Comparison of ENCODE assay signal across 9 cellular contexts in the genomic region with DNA sequence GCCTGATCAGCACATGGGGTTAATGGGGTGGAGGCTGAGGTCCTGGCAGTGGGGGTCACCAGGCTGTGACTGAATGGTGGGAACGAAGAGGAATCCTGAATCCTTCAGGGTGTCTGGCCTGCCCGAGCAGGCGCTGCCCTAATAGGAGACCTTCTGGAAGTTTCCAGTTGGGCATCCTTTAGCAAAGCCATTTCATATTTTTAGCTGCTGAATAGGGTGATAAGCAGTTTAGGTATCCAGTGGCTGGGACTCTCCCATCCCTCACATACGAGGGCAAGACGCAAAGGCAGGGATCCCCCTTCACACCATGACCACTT.
A peak's percentile ranks its signal among the peaks of the same experiment; 100 is the strongest.
DNase-seq lines count a peak whose midpoint lies in the region; ATAC-seq, FAIRE-seq and TF ChIP-seq lines count a peak whose summit lies in the region.
"Had no signal": no experiment of that assay in that cellular context is flagged by ENCODE, and none has a peak within 500 bp of the region (broad histone marks: within the 10 kb centered on the region; RNA-seq: fewer than 3 reads in every experiment).

No MANE protein-coding gene starts in this region.

- no peaks in the 10 kb centered on the region for H3K36me3 Mint-ChIP-seq in activated naive CD4-positive, alpha-beta T cell treated with anti-CD3 and anti-CD28 coated beads for 36 hours (ENCODE audit: low read depth)

- TF ChIP-seq EP300 in H1 (IDR thresholded peaks at IDR 0.05; ENCODE audit: borderline replicate concordance in 1 of 2, low read depth in 2 of 2, low read length in 2 of 2) (no peak), stomach (IDR thresholded peaks at IDR 0.05) (no peak)

- no peaks in the 10 kb centered on the region for H3K27me3 ChIP-seq in OCI-LY1 (ENCODE audit: insufficient read depth, low read length)
- peaks cover 7 to 37% (median 32%) of the 10 kb centered on the region in 4 experiments for H3K27me3 ChIP-seq in H1 (replicated peaks in 1 of 4; ENCODE audit: control insufficient read depth in 3 of 4, extremely low read depth in 1 of 4, insufficient read depth in 3 of 4, low read length in 3 of 4)
- H3K27me3 ChIP-seq in stomach = peaks cover 0 to 32% (median 0%) of the 10 kb centered on the region in 3 donors

- H3K27ac ChIP-seq in OCI-LY1 (ENCODE audit: low read depth, low read length, poor library complexity, severe bottlenecking) (peak overlapping the region; percentile 14), H1 (ENCODE audit: low read depth, low read length) (no peak overlapping the region), stomach (peak overlapping the region in 4 of 5 donors; percentile 36 to 63 (median 50))

- POLR2A ChIA-PET in H1 (lab: Charles Lee; ENCODE audit: partially characterized antibody) = interaction anchor here (0.6 to 0.7 kb wide), 2 partner anchors 11 to 52 kb away, joined by 3 read pairs; no protein-coding TSS in a partner anchor

- H2BK5ac ChIP-seq in H1 (ENCODE audit: low read depth, low read length) = peak overlapping the region; percentile 0; the same call in 1 of the 2 replicates

- DNase-seq in activated naive CD4-positive, alpha-beta T cell treated with anti-CD3 and anti-CD28 coated beads for 36 hours = no peak
- DNase-seq in activated naive CD4-positive, alpha-beta T cell (lab: John Stamatoyannopoulos, UW) = no peak
- no peak for DNase-seq in H1 (ENCODE audit: low read depth in 1 of 2, low spot score in 2 of 2)
- no peak for DNase-seq in stomach
- DNase-seq in DMS153 (lab: John Stamatoyannopoulos, UW) = no peak
- DNase-seq: NCI-H2107 had no signal

- no peak overlapping the region for H3K18ac ChIP-seq in H1 (ENCODE audit: extremely low read depth, low read length)

- 81% methylated on average over 5 of the region's 5 CpGs; no CpG with 5 or more reads in 1 of the 2 experiments for WGBS in H1 (ENCODE audit: extremely low coverage in 1 of 2, insufficient coverage in 1 of 2, insufficient read length in 1 of 2, insufficient replicate concordance in 2 of 2, low coverage in 1 of 2, low lambda C conversion rate in 2 of 2, missing lambda C conversion rate in 1 of 2), 2 experiments
- 73 to 94% (median 85%) methylated on average over 5 of the region's 5 CpGs for WGBS in stomach, 5 donors

- ATAC-seq in HG03196 (IDR thresholded peaks at IDR 0.05; ENCODE audit: unreplicated experiment) (no peak), GM18519 (IDR thresholded peaks at IDR 0.05; ENCODE audit: low FRiP score, unreplicated experiment) (no peak)

- H3K27ac Mint-ChIP-seq in activated naive CD4-positive, alpha-beta T cell treated with anti-CD3 and anti-CD28 coated beads for 36 hours = no peak overlapping the region

- H3K56ac ChIP-seq in H1 (replicated peaks; ENCODE audit: insufficient read length, low read depth, low read length) = no peak overlapping the region

- peak overlapping the region; percentile 68; the same call in 1 of the 2 replicates for H2BK12ac ChIP-seq in H1 (ENCODE audit: low read depth, low read length)

- no peaks in the 10 kb centered on the region for H3K9me3 Mint-ChIP-seq in activated naive CD4-positive, alpha-beta T cell treated with anti-CD3 and anti-CD28 coated beads for 36 hours

- H3K23ac ChIP-seq in H1 (ENCODE audit: insufficient read length) = no peak overlapping the region

- TF ChIP-seq CTCF in OCI-LY1 (IDR thresholded peaks at IDR 0.05; ENCODE audit: low read length) (no peak), H1 (IDR thresholded peaks at IDR 0.05; ENCODE audit: control extremely low read depth in 1 of 3, insufficient read depth in 1 of 3, low read depth in 1 of 3, low read length in 3 of 3) (no peak), stomach (IDR thresholded peaks at IDR 0.05) (no peak)

- no peak overlapping the region for H4K91ac ChIP-seq in H1 (replicated peaks; ENCODE audit: insufficient read length, low read length)

- H4K5ac ChIP-seq in H1 (ENCODE audit: insufficient read length, low read depth, low read length) = no peak overlapping the region

- intact Hi-C loops in activated naive CD4-positive, alpha-beta T cell treated with anti-CD3 and anti-CD28 coated beads for 36 hours (cut with micrococcal nuclease) = loop anchor here (1.0 to 10.0 kb wide), 5 partner anchors 18 to 639 kb away; a partner anchor contains a TSS
- intact Hi-C loops in stomach (cut with DNase I; ENCODE audit: low total_unique reads) = no loop called here

- H2BK15ac ChIP-seq in H1 (ENCODE audit: low read length) = 0 out of 2 replicates have a peak overlapping the region, but pooled peaks have one; percentile 72

- H4K20me1 ChIP-seq in OCI-LY1 (ENCODE audit: insufficient read depth, low read length) = no peaks in the 10 kb centered on the region
- peaks cover 0 to 4% of the 10 kb centered on the region in 2 experiments for H4K20me1 ChIP-seq in H1 (replicated peaks in 1 of 2; ENCODE audit: control insufficient read depth in 1 of 2, insufficient read depth in 2 of 2, low read length in 2 of 2)

- H3K9ac ChIP-seq in OCI-LY1 (ENCODE audit: low read length) = no peak overlapping the region; the same call in 1 of the 2 replicates
- no peak overlapping the region; a peak in 1 of 7 replicates for H3K9ac ChIP-seq in H1 (replicated peaks in 1 of 4; ENCODE audit: extremely low read depth in 1 of 4, low read depth in 3 of 4, low read length in 3 of 4)

- H2AFZ ChIP-seq in OCI-LY1 (ENCODE audit: low read length) = no peak overlapping the region
- no peak overlapping the region for H2AFZ ChIP-seq in H1 (ENCODE audit: low read length)

- peaks cover 35% of the 10 kb centered on the region for H3K4me1 ChIP-seq in OCI-LY1 (ENCODE audit: insufficient read depth, low read length, severe bottlenecking)
- peaks cover 3 to 21% (median 14%) of the 10 kb centered on the region in 4 experiments for H3K4me1 ChIP-seq in H1 (replicated peaks in 1 of 4; ENCODE audit: control insufficient read depth in 3 of 4, insufficient read depth in 4 of 4, low read length in 3 of 4)
- peaks cover 28 to 50% (median 36%) of the 10 kb centered on the region in 4 donors for H3K4me1 ChIP-seq in stomach

- no peaks in the 10 kb centered on the region for H3K36me3 ChIP-seq in OCI-LY1 (ENCODE audit: insufficient read depth, low read length)
- H3K36me3 ChIP-seq in H1 (ENCODE audit: control insufficient read depth in 2 of 4, insufficient read depth in 4 of 4, low read length in 3 of 4) = no peaks in the 10 kb centered on the region
- H3K36me3 ChIP-seq in stomach = no peaks in the 10 kb centered on the region

- peaks cover 21% of the 10 kb centered on the region; the same call in 1 of the 2 replicates for H3K23me2 ChIP-seq in H1 (ENCODE audit: low read depth, low read length)

- H2AK5ac ChIP-seq in H1 (ENCODE audit: low read depth, low read length) = no peak overlapping the region; the same call in 1 of the 2 replicates

- no peaks in the 10 kb centered on the region for H3K9me2 ChIP-seq in OCI-LY1 (ENCODE audit: low read depth, low read length)

- H3K14ac ChIP-seq in H1 (ENCODE audit: insufficient read length) = no peak overlapping the region

- no peaks in the 10 kb centered on the region for H3F3A ChIP-seq in OCI-LY1 (ENCODE audit: insufficient read depth, low read length)

- peak overlapping the region; percentile 28 for H3K4me3 Mint-ChIP-seq in activated naive CD4-positive, alpha-beta T cell treated with anti-CD3 and anti-CD28 coated beads for 36 hours

- H3K9me3 ChIP-seq in OCI-LY1 (ENCODE audit: low read length) = no peaks in the 10 kb centered on the region
- no peaks in the 10 kb centered on the region for H3K9me3 ChIP-seq in H1 (ENCODE audit: insufficient read depth in 2 of 2, low read depth in 1 of 2, low read length in 1 of 2)
- H3K9me3 ChIP-seq in stomach = no peaks in the 10 kb centered on the region

- H3K4me1 Mint-ChIP-seq in activated naive CD4-positive, alpha-beta T cell treated with anti-CD3 and anti-CD28 coated beads for 36 hours (ENCODE audit: low read depth) = peaks cover 24% of the 10 kb centered on the region

- H3K4me3 ChIP-seq in OCI-LY1 (ENCODE audit: low read depth, low read length, poor library complexity, severe bottlenecking) (peak overlapping the region; percentile 5), H1 (ENCODE audit: extremely low read depth in 1 of 4, insufficient read depth in 2 of 4, low read depth in 3 of 4, low read length in 4 of 4) (no peak overlapping the region), stomach (no peak overlapping the region)

- no peaks in the 10 kb centered on the region for H3K27me3 Mint-ChIP-seq in activated naive CD4-positive, alpha-beta T cell treated with anti-CD3 and anti-CD28 coated beads for 36 hours (ENCODE audit: low read depth)

- TF ChIP-seq POLR2A in H1 (IDR thresholded peaks at IDR 0.05; ENCODE audit: control extremely low read depth in 1 of 2, low read depth in 2 of 2, low read length in 2 of 2) (no peak), stomach (IDR thresholded peaks at IDR 0.05) (no peak)

- no peaks in the 10 kb centered on the region for H3K79me2 ChIP-seq in OCI-LY1 (ENCODE audit: insufficient read depth, low read length)
- no peaks in the 10 kb centered on the region for H3K79me2 ChIP-seq in H1 (ENCODE audit: control insufficient read depth in 1 of 2, insufficient read depth in 2 of 2, low read length in 2 of 2)

- 0 out of 2 replicates have a peak overlapping the region, but pooled peaks have one; percentile 80 for H2BK20ac ChIP-seq in H1 (ENCODE audit: low read length)

- no peak for FAIRE-seq in H1 (lab: Jason Lieb, UNC)

- TF ChIP-seq RAD21 in H1 (IDR thresholded peaks at IDR 0.05 in 1 of 2, conservative IDR thresholded peaks at IDR 0.05 in 1 of 2; ENCODE audit: low read depth in 2 of 2, low read length in 2 of 2) = no peak

- H4K8ac ChIP-seq in H1 (ENCODE audit: extremely low read depth, insufficient read depth, low read length) = no peak overlapping the region

- CTCF ChIA-PET in activated naive CD4-positive, alpha-beta T cell treated with anti-CD3 and anti-CD28 coated beads for 36 hours (lab: Charles Lee) = interaction anchor here (0.9 to 2.7 kb wide), 8 partner anchors 10 to 190 kb away, joined by 3 to 31 read pairs (median 4); no protein-coding TSS in a partner anchor
- CTCF ChIA-PET in H1 (lab: Charles Lee; ENCODE audit: partially characterized antibody) = interaction anchor here (0.8 to 7.3 kb wide), 12 partner anchors 10 to 129 kb away, joined by 3 to 110 read pairs (median 4); no protein-coding TSS in a partner anchor

- no peaks in the 10 kb centered on the region for H3K79me1 ChIP-seq in H1 (ENCODE audit: low read depth, low read length)

- H3K4ac ChIP-seq in H1 (replicated peaks; ENCODE audit: insufficient read length, low read depth, low read length) = no peak overlapping the region

- no peak overlapping the region for H2BK120ac ChIP-seq in H1 (replicated peaks; ENCODE audit: low read depth, low read length)

- H3K4me2 ChIP-seq in OCI-LY1 (ENCODE audit: low read length) = peak overlapping the region; percentile 35; the same call in 1 of the 2 replicates
- peak overlapping the region; percentile 23 to 37; a peak in 1 of 4 replicates for H3K4me2 ChIP-seq in H1 (ENCODE audit: insufficient read depth in 1 of 2, low read depth in 2 of 2, low read length in 2 of 2)

TF ChIP-seq in H1, 55 proteins besides CTCF, POLR2A, EP300 and RAD21 (continues in another document):
- TF ChIP-seq MAFK (IDR thresholded peaks at IDR 0.05; ENCODE audit: low read depth, low read length) (no peak), JUN (IDR thresholded peaks at IDR 0.05; ENCODE audit: low read depth, low read length) (no peak), CEBPB (IDR thresholded peaks at IDR 0.05; ENCODE audit: low read depth, low read length) (no peak), SP2 (IDR thresholded peaks at IDR 0.05; ENCODE audit: low read length) (no peak), BACH1 (IDR thresholded peaks at IDR 0.05; ENCODE audit: low read length) (no peak)
